ENCODE assay signal across 1 cellular context in the genomic region with DNA sequence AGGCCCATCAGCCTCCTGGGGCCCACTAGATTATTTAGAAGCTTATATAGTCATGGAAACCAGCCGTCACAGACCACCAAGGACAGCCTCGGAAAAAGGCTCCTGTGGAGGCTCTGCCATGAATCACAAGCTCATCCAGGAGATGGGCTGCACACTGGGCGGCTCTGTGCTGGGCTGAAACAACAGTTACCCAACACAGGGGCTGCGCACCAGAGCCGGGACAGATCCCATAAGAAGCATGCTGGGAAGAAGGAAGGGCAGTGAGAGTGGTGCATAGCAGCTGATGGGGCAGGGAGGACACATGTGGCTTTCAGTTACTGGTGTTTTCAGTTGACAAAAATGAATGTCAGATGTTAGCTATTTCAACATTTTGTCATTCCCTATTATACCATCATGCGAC.
TF ChIP-seq lines count a peak whose summit lies in the region.

No MANE protein-coding gene starts in this region.

TF ChIP-seq in WTC11, 78 proteins besides CTCF, POLR2A, EP300 and RAD21 (continued from another document):
- TF ChIP-seq, protein P1, sequence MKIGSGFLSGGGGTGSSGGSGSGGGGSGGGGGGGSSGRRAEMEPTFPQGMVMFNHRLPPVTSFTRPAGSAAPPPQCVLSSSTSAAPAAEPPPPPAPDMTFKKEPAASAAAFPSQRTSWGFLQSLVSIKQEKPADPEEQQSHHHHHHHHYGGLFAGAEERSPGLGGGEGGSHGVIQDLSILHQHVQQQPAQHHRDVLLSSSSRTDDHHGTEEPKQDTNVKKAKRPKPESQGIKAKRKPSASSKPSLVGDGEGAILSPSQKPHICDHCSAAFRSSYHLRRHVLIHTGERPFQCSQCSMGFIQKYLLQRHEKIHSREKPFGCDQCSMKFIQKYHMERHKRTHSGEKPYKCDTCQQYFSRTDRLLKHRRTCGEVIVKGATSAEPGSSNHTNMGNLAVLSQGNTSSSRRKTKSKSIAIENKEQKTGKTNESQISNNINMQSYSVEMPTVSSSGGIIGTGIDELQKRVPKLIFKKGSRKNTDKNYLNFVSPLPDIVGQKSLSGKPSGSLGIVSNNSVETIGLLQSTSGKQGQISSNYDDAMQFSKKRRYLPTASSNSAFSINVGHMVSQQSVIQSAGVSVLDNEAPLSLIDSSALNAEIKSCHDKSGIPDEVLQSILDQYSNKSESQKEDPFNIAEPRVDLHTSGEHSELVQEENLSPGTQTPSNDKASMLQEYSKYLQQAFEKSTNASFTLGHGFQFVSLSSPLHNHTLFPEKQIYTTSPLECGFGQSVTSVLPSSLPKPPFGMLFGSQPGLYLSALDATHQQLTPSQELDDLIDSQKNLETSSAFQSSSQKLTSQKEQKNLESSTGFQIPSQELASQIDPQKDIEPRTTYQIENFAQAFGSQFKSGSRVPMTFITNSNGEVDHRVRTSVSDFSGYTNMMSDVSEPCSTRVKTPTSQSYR (CRISPR knock-in tag; IDR thresholded peaks at IDR 0.05), result no peak
- TF ChIP-seq, protein P2, sequence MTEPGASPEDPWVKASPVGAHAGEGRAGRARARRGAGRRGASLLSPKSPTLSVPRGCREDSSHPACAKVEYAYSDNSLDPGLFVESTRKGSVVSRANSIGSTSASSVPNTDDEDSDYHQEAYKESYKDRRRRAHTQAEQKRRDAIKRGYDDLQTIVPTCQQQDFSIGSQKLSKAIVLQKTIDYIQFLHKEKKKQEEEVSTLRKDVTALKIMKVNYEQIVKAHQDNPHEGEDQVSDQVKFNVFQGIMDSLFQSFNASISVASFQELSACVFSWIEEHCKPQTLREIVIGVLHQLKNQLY (CRISPR knock-in tag; IDR thresholded peaks at IDR 0.05), result no peak
- TF ChIP-seq GTF2I (CRISPR knock-in tag; conservative IDR thresholded peaks at IDR 0.05), result no peak
TF ChIP-seq in WTC11: peak in this region for 0.
